34 cellular contexts compared by ENCODE assay signal in the genomic region with DNA sequence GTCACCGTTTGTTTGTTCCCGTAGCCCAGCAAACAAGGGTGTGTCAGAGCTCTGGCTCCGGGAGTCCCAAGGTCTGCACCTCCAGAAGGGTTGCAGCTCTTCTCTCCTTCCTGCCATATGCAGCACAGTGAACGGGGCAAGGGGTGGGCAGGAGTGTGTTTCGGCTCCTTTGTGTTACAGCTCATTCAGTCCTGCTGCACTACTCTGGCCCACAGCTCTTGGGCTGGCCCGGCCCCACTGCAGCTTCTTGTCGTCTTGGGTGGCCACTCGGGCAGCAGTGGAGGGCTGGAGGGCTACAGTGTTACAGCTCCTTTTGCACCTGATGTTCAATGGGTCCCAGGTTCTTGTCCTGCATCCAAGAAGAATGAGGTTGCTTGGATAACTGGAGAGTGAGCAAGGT.
"Had no signal": no experiment of that assay in that cellular context is flagged by ENCODE, and none has a peak within 500 bp of the region (broad histone marks: within the 10 kb centered on the region; RNA-seq: fewer than 3 reads in every experiment).

No MANE protein-coding gene starts in this region.

- DNase-seq: Karpas-422, Kasumi-1, MG63, MM.1S, MV-4-11, NCI-H1048, NCI-H1092, NCI-H1092 treated with DMSO at 0.1 percent for 48 hours, NCI-H1105, NCI-H1105 treated with DMSO at 0.1 percent for 48 hours, NCI-H1417, NCI-H1417 treated with DMSO at 0.1 percent for 48 hours, NCI-H1436, NCI-H1436 treated with DMSO at 0.1 percent for 48 hours, NCI-H146, NCI-H1694, NCI-H1694 treated with DMSO at 0.1 percent for 48 hours, NCI-H187, NCI-H187 treated with DMSO at 0.1 percent for 48 hours, NCI-H1930, NCI-H2029, NCI-H2029 treated with DMSO at 0.1 percent for 48 hours, NCI-H2081, NCI-H2081 treated with DMSO at 0.1 percent for 48 hours, NCI-H2107, NCI-H2171, NCI-H2171 treated with DMSO at 0.1 percent for 48 hours, NCI-H2227 treated with DMSO at 0.1 percent for 48 hours, NCI-H226, NCI-H345, NCI-H446, NCI-H446 treated with DMSO at 0.1 percent for 48 hours, NCI-H510A had no signal

- H3K4me3 ChIP-seq: MG63 had no signal

- H3K9ac ChIP-seq: KMS-11 had no signal

- H3K36me3 ChIP-seq: MG63 had no signal

- H3K4me2 ChIP-seq: KMS-11 had no signal

- H3K27me3 ChIP-seq: MG63 had no signal

- H3K9me3 ChIP-seq: MG63 had no signal

- H3K27ac ChIP-seq: KMS-11 had no signal
